Comparison of ENCODE assay signal across 25 cellular contexts in genomic region chr10:11025978-11026377, GRCh38. TPM values are rescaled to one million over a fixed set of nuclear protein-coding genes. Genes with fewer than 3 reads are reported as not detected.
DNase-seq lines count a peak whose midpoint lies in the region; ATAC-seq and TF ChIP-seq lines count a peak whose summit lies in the region.
"Had no signal": no experiment of that assay in that cellular context is flagged by ENCODE, and none has a peak within 500 bp of the region (broad histone marks: within the 10 kb centered on the region; RNA-seq: fewer than 3 reads in every experiment).

No MANE protein-coding gene starts in this region.

- peaks cover 0 to 11% (median 4%) of the 10 kb centered on the region in 5 experiments for H3K9me3 Mint-ChIP-seq in brain
- no peaks in the 10 kb centered on the region for H3K9me3 Mint-ChIP-seq in nephron
- H3K9me3 Mint-ChIP-seq in mesothelial cell of epicardium, result no peaks in the 10 kb centered on the region

- H3K27ac ChIP-seq in left ventricle myocardium inferior (replicated peaks), result peak overlapping the region; percentile 57
- H3K27ac ChIP-seq in heart right ventricle, result peak overlapping the region in 4 of 10 donors; percentile 13 to 47 (median 32)
- peak overlapping the region; percentile 7 for H3K27ac ChIP-seq in subcutaneous abdominal adipose tissue (ENCODE audit: low read depth, low read length)
- H3K27ac ChIP-seq: BLaER1, HL-60 had no signal

- ATAC-seq in heart right ventricle (no peak), GM19452 (IDR thresholded peaks at IDR 0.05; ENCODE audit: unreplicated experiment) (no peak)
- ATAC-seq: GM12878, HCT116, PC-3, SK-N-SH treated with all-trans-retinoic acid at 6 μM for 48 hours had no signal

- TF ChIP-seq CTCF in left ventricle myocardium inferior (IDR thresholded peaks at IDR 0.05; ENCODE audit: borderline replicate concordance) (no peak), heart right ventricle (IDR thresholded peaks at IDR 0.05) (no peak), brain (conservative IDR thresholded peaks at IDR 0.05) (no peak), nephron (IDR thresholded peaks at IDR 0.05; ENCODE audit: unreplicated experiment in 3 of 3) (no peak), mesothelial cell of epicardium (IDR thresholded peaks at IDR 0.05; ENCODE audit: unreplicated experiment) (no peak)

- H3K27me3 Mint-ChIP-seq in brain, result no peaks in the 10 kb centered on the region
- H3K27me3 Mint-ChIP-seq in nephron (ENCODE audit: low read depth), result peaks cover 25% of the 10 kb centered on the region
- H3K27me3 Mint-ChIP-seq in mesothelial cell of epicardium (ENCODE audit: low read depth), result peaks cover 68% of the 10 kb centered on the region

- H3K36me3 Mint-ChIP-seq in brain (peaks cover 53% of the 10 kb centered on the region), nephron (ENCODE audit: low read depth) (peaks cover 3% of the 10 kb centered on the region), mesothelial cell of epicardium (no peaks in the 10 kb centered on the region)
- H3K36me3 Mint-ChIP-seq: CD4-positive, CD25-positive, alpha-beta regulatory T cell; IgD-negative memory B cell had no signal

- no peak overlapping the region for H3K9ac ChIP-seq in subcutaneous abdominal adipose tissue (ENCODE audit: low read length in 5 of 5)
- H3K9ac ChIP-seq: BLaER1 had no signal

- H3K36me3 ChIP-seq in left ventricle myocardium inferior (no peaks in the 10 kb centered on the region), heart right ventricle (no peaks in the 10 kb centered on the region), subcutaneous abdominal adipose tissue (ENCODE audit: control insufficient read depth in 5 of 5, insufficient read depth in 5 of 5, low read length in 5 of 5) (no peaks in the 10 kb centered on the region)
- H3K36me3 ChIP-seq: BLaER1 had no signal

- H3K4me1 Mint-ChIP-seq in brain (peaks cover 95% of the 10 kb centered on the region), nephron (peaks cover 71% of the 10 kb centered on the region), mesothelial cell of epicardium (peaks cover 3% of the 10 kb centered on the region)
- H3K4me1 Mint-ChIP-seq: CD4-positive, CD25-positive, alpha-beta regulatory T cell; IgD-negative memory B cell had no signal

- H3K4me1 ChIP-seq in left ventricle myocardium inferior, result peaks cover 84% of the 10 kb centered on the region
- peaks cover 9 to 72% (median 56%) of the 10 kb centered on the region in 9 donors for H3K4me1 ChIP-seq in heart right ventricle
- peaks cover 0 to 37% (median 8%) of the 10 kb centered on the region in 5 donors for H3K4me1 ChIP-seq in subcutaneous abdominal adipose tissue (ENCODE audit: control insufficient read depth in 5 of 5, insufficient read depth in 5 of 5, low read length in 5 of 5)
- H3K4me1 ChIP-seq: BLaER1 had no signal

- no peaks in the 10 kb centered on the region for H3K9me3 ChIP-seq in left ventricle myocardium inferior (replicated peaks)
- no peaks in the 10 kb centered on the region for H3K9me3 ChIP-seq in heart right ventricle
- H3K9me3 ChIP-seq in subcutaneous abdominal adipose tissue (ENCODE audit: control insufficient read depth in 5 of 5, low read length in 5 of 5), result no peaks in the 10 kb centered on the region
- H3K9me3 ChIP-seq: BLaER1 had no signal

- intact Hi-C loops in left ventricle myocardium inferior (cut with micrococcal nuclease) (no loop called here), heart right ventricle (cut with DNase I) (loop anchor here in 4 of 10 donors (10.0 kb wide), 4 partner anchors 139 to 249 kb away; no protein-coding TSS in a partner anchor)

- H3K27me3 ChIP-seq in left ventricle myocardium inferior (ENCODE audit: low read depth), result no peaks in the 10 kb centered on the region
- H3K27me3 ChIP-seq in heart right ventricle, result peaks cover 0 to 14% (median 0%) of the 10 kb centered on the region in 7 donors
- H3K27me3 ChIP-seq in subcutaneous abdominal adipose tissue (ENCODE audit: control insufficient read depth in 5 of 5, insufficient read depth in 4 of 5, low read length in 5 of 5), result no peaks in the 10 kb centered on the region

- 74 to 75% methylated on average over 7 of the region's 7 CpGs for WGBS in heart right ventricle, 2 donors

- DNase-seq in left ventricle myocardium inferior (no peak), heart right ventricle (no peak), COLO829 (ENCODE audit: low spot score) (no peak), mesothelial cell of epicardium (ENCODE audit: low spot score in 2 of 2, unreplicated experiment in 2 of 2) (no peak)
- DNase-seq: CD4-positive, CD25-positive, alpha-beta regulatory T cell; DMS79; EL; GDM1; NCI-H1048; NCI-H1694 treated with DMSO at 0.1 percent for 48 hours; NCI-H446 treated with DMSO at 0.1 percent for 48 hours; NCI-H526; NCI-H82; NK-92 treated with Interleukin-12 subunit alpha and Interleukin-12 subunit beta, amount 100 ng/mL, for 24 hours; PC-3 had no signal

- peak overlapping the region in 4 of 5 experiments; percentile 13 to 73 (median 38) for H3K4me3 Mint-ChIP-seq in brain
- peak overlapping the region in 1 of 3 experiments; percentile 66 for H3K4me3 Mint-ChIP-seq in nephron
- no peak overlapping the region for H3K4me3 Mint-ChIP-seq in mesothelial cell of epicardium
- H3K4me3 Mint-ChIP-seq: CD4-positive, CD25-positive, alpha-beta regulatory T cell; IgD-negative memory B cell had no signal

- H3K27ac Mint-ChIP-seq in brain (peak overlapping the region in 2 of 5 experiments; percentile 61 to 69), nephron (peak overlapping the region in 2 of 3 experiments; percentile 24 to 65), mesothelial cell of epicardium (no peak overlapping the region)
- H3K27ac Mint-ChIP-seq: CD4-positive, CD25-positive, alpha-beta regulatory T cell; IgD-negative memory B cell had no signal

- no peak overlapping the region for H3K4me3 ChIP-seq in left ventricle myocardium inferior
- no peak overlapping the region for H3K4me3 ChIP-seq in heart right ventricle
- H3K4me3 ChIP-seq in subcutaneous abdominal adipose tissue (ENCODE audit: low read depth in 1 of 5, low read length in 5 of 5), result no peak overlapping the region
- H3K4me3 ChIP-seq: BLaER1, GM12878 had no signal

RNA-seq across cellular contexts. Expression of gene CELF2, which starts 8.3 kb away (rescaled TPM):
- total RNA-seq in left ventricle myocardium inferior, result 74.9 TPM
- total RNA-seq in heart right ventricle, result 10 to 100 TPM; 61.9 to 90.9 (median 82.2) TPM
- 10 to 100 TPM; 13.0 to 18.3 TPM for polyA plus RNA-seq in heart right ventricle
- 19.5 TPM for polyA plus RNA-seq in brain (ENCODE audit: insufficient read depth, low read depth, low replicate concordance)
- 24.0 to 27.2 TPM (median 25.2 TPM) in 3 replicates for total RNA-seq in mesothelial cell of epicardium
- total RNA-seq: PC-3 had no signal
